Comparison of ENCODE assay signal across 8 cellular contexts in genomic region chr7:141158562-141158961, GRCh38.
DNase-seq lines count a peak whose midpoint lies in the region; ATAC-seq lines count a peak whose summit lies in the region.

No MANE protein-coding gene starts in this region.

- peak; percentile 23 for DNase-seq in 8988T
- DNase-seq in NOMO-1 (lab: John Stamatoyannopoulos, UW; ENCODE audit: unreplicated experiment in 2 of 2): peak; percentile 19 to 45
- peak; percentile 39 for DNase-seq in fibroblast of the conjunctiva (ENCODE audit: low read depth)
- no peak for DNase-seq in Ammon's horn (ENCODE audit: low spot score)
- DNase-seq in NK-92 (lab: John Stamatoyannopoulos, UW; ENCODE audit: unreplicated experiment): no peak
- no peak for DNase-seq in NCI-H1092 treated with DMSO at 0.1 percent for 48 hours (lab: John Stamatoyannopoulos, UW)

- ATAC-seq in GM21360 (IDR thresholded peaks at IDR 0.05; ENCODE audit: unreplicated experiment) (peak; percentile 75), GM18907 (IDR thresholded peaks at IDR 0.05; ENCODE audit: unreplicated experiment) (no peak)

Comparison
In these comparisons a context has a peak if more than half of its experiments do, and no peak if none do; other contexts are left out.
1. DNase-seq: peak in 8988T (single experiment), NOMO-1 (2 of 2) and fibroblast of the conjunctiva (single experiment); none in Ammon's horn (single experiment), NK-92 (single experiment) and NCI-H1092 treated with DMSO at 0.1 percent for 48 hours (single experiment).